ENCODE assay signal across 30 cellular contexts in genomic region chr13:56670563-56670962, GRCh38.
"Had no signal": no experiment of that assay in that cellular context is flagged by ENCODE, and none has a peak within 500 bp of the region (broad histone marks: within the 10 kb centered on the region; RNA-seq: fewer than 3 reads in every experiment).

No MANE protein-coding gene starts in this region.

- H3K36me3 ChIP-seq: brain microvascular endothelial cell, cardiac muscle cell, Peyer's patch, SJCRH30 had no signal

- H3K27ac Mint-ChIP-seq: activated CD4-positive, alpha-beta memory T cell treated with anti-CD3 and anti-CD28 coated beads, Interleukin-2, amount 10 ng/mL, durations not matched to agents 7 days and 5 days; activated CD4-positive, alpha-beta T cell treated with anti-CD3 and anti-CD28 coated beads for 36 hours; activated naive CD4-positive, alpha-beta T cell treated with anti-CD3 and anti-CD28 coated beads, Interleukin-2, amount 10 ng/mL, durations not matched to agents 7 days and 5 days; activated naive CD8-positive, alpha-beta T cell treated with anti-CD3 and anti-CD28 coated beads for 36 hours; activated T-helper 17 cell treated with anti-CD3 and anti-CD28 coated beads, Interleukin-2, amount 50 U/mL, for 72 hours had no signal

- H3K4me1 ChIP-seq: Peyer's patch, SJCRH30 had no signal

- H3K4me3 ChIP-seq: cardiac muscle cell, Peyer's patch, SJCRH30 had no signal

- H3K27me3 Mint-ChIP-seq: activated CD4-positive, alpha-beta memory T cell treated with anti-CD3 and anti-CD28 coated beads, Interleukin-2, amount 10 ng/mL, durations not matched to agents 7 days and 5 days; activated CD4-positive, alpha-beta T cell treated with anti-CD3 and anti-CD28 coated beads for 36 hours; activated naive CD4-positive, alpha-beta T cell treated with anti-CD3 and anti-CD28 coated beads, Interleukin-2, amount 10 ng/mL, durations not matched to agents 7 days and 5 days; activated naive CD8-positive, alpha-beta T cell treated with anti-CD3 and anti-CD28 coated beads for 36 hours; activated T-helper 17 cell treated with anti-CD3 and anti-CD28 coated beads, Interleukin-2, amount 50 U/mL, for 72 hours had no signal

- H3K9me2 ChIP-seq: SK-N-SH had no signal

- ATAC-seq: activated CD4-positive, alpha-beta T cell treated with anti-CD3 and anti-CD28 coated beads for 36 hours; activated T-helper 17 cell treated with anti-CD3 and anti-CD28 coated beads, Interleukin-2, amount 50 U/mL, for 72 hours had no signal

- H3K27me3 ChIP-seq: brain microvascular endothelial cell, cardiac muscle cell, Peyer's patch, SJCRH30 had no signal

- H3K4me1 Mint-ChIP-seq: activated CD4-positive, alpha-beta memory T cell treated with anti-CD3 and anti-CD28 coated beads, Interleukin-2, amount 10 ng/mL, durations not matched to agents 7 days and 5 days; activated CD4-positive, alpha-beta T cell treated with anti-CD3 and anti-CD28 coated beads for 36 hours; activated naive CD4-positive, alpha-beta T cell treated with anti-CD3 and anti-CD28 coated beads, Interleukin-2, amount 10 ng/mL, durations not matched to agents 7 days and 5 days; activated naive CD8-positive, alpha-beta T cell treated with anti-CD3 and anti-CD28 coated beads for 36 hours; activated T-helper 17 cell treated with anti-CD3 and anti-CD28 coated beads, Interleukin-2, amount 50 U/mL, for 72 hours had no signal

- DNase-seq: activated CD4-positive, alpha-beta memory T cell treated with anti-CD3 and anti-CD28 coated beads, Interleukin-2, amount 10 ng/mL, durations not matched to agents 7 days and 5 days; activated CD4-positive, alpha-beta T cell treated with anti-CD3 and anti-CD28 coated beads for 36 hours; activated CD4-positive, alpha-beta T cell treated with anti-CD3 and anti-CD28 coated beads, Interleukin-2, amount 50 U/mL, for 1 hour; activated gamma-delta T cell treated with Interleukin-2 at 50 U/mL for 16 hours; activated naive CD4-positive, alpha-beta T cell treated with anti-CD3 and anti-CD28 coated beads, Interleukin-2, amount 10 ng/mL, durations not matched to agents 7 days and 5 days; activated naive CD8-positive, alpha-beta T cell treated with anti-CD3 and anti-CD28 coated beads for 36 hours; activated T-cell treated with anti-CD3 and anti-CD28 coated beads for 4 hours; activated T-cell treated with anti-CD3 and anti-CD28 coated beads, Interleukin-2, amount 50 U/mL, for 48 hours; brain microvascular endothelial cell; cerebellar nuclear complex; MV-4-11; NCI-H1092 treated with DMSO at 0.1 percent for 48 hours; NCI-H1417 treated with DMSO at 0.1 percent for 48 hours; NCI-H1694; NCI-H2029; NCI-H2107; NCI-H2171 treated with DMSO at 0.1 percent for 48 hours; NCI-H345; NCI-H510A; NCI-H526 treated with DMSO at 0.1 percent for 48 hours; NCI-H82; Peyer's patch; Right ventricle myocardium superior; SJCRH30; SK-N-SH; T-helper 1 cell had no signal

- H3K27ac ChIP-seq: brain microvascular endothelial cell, cardiac muscle cell, Peyer's patch, RWPE1, SJCRH30, VCaP had no signal

- H3K4me3 Mint-ChIP-seq: activated CD4-positive, alpha-beta memory T cell treated with anti-CD3 and anti-CD28 coated beads, Interleukin-2, amount 10 ng/mL, durations not matched to agents 7 days and 5 days; activated CD4-positive, alpha-beta T cell treated with anti-CD3 and anti-CD28 coated beads for 36 hours; activated naive CD4-positive, alpha-beta T cell treated with anti-CD3 and anti-CD28 coated beads, Interleukin-2, amount 10 ng/mL, durations not matched to agents 7 days and 5 days; activated naive CD8-positive, alpha-beta T cell treated with anti-CD3 and anti-CD28 coated beads for 36 hours; activated T-helper 17 cell treated with anti-CD3 and anti-CD28 coated beads, Interleukin-2, amount 50 U/mL, for 72 hours had no signal

- H3K36me3 Mint-ChIP-seq: activated naive CD4-positive, alpha-beta T cell treated with anti-CD3 and anti-CD28 coated beads, Interleukin-2, amount 10 ng/mL, durations not matched to agents 7 days and 5 days; activated naive CD8-positive, alpha-beta T cell treated with anti-CD3 and anti-CD28 coated beads for 36 hours had no signal

- H3K4me2 ChIP-seq: SK-N-SH had no signal
